13 cellular contexts compared by ENCODE assay signal in the genomic region with DNA sequence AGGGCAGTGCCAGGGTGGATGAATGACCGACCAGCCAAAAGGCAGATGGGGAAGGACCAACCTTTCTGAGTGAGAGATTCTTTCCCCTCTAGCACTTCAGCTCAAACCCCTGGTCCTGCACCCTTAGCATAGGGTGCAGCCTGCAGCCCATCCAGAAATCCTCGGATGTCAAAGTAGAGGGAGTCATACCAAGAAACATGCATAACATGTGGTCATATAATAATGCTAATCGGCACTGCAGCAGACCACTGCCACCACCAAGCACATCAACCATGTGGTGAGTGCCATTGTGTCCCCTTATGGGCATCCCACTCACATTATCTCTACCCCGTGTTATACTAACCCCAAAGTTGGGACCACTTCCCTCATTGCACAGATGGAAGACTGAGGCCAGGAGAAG. TPM values are rescaled to one million over a fixed set of nuclear protein-coding genes. Genes with fewer than 3 reads are reported as not detected.
A peak's percentile ranks its signal among the peaks of the same experiment; 100 is the strongest.
DNase-seq lines count a peak whose midpoint lies in the region; ATAC-seq and TF ChIP-seq lines count a peak whose summit lies in the region.
"Had no signal": no experiment of that assay in that cellular context is flagged by ENCODE, and none has a peak within 500 bp of the region (broad histone marks: within the 10 kb centered on the region; RNA-seq: fewer than 3 reads in every experiment).

No MANE protein-coding gene starts in this region.

- TF ChIP-seq CTCF in C4-2B (conservative IDR thresholded peaks at IDR 0.05): no peak
- TF ChIP-seq CTCF in VCaP (conservative IDR thresholded peaks at IDR 0.05): no peak
- TF ChIP-seq CTCF in right atrium auricular region (IDR thresholded peaks at IDR 0.05): no peak
- no peak for TF ChIP-seq CTCF in gastrocnemius medialis (IDR thresholded peaks at IDR 0.05 in 4 of 5, conservative IDR thresholded peaks at IDR 0.05 in 1 of 5)
- TF ChIP-seq CTCF in MM.1S (IDR thresholded peaks at IDR 0.05; ENCODE audit: low read length): no peak

- no peak for TF ChIP-seq POLR2A in gastrocnemius medialis (IDR thresholded peaks at IDR 0.05)

- H3K36me3 ChIP-seq in right atrium auricular region: peaks cover 15% of the 10 kb centered on the region
- H3K36me3 ChIP-seq in gastrocnemius medialis: peaks cover 0 to 15% of the 10 kb centered on the region in 2 donors
- H3K36me3 ChIP-seq in MM.1S (replicated peaks; ENCODE audit: insufficient read depth, low read length): no peaks in the 10 kb centered on the region

- no peaks in the 10 kb centered on the region for H3K79me2 ChIP-seq in MM.1S (ENCODE audit: low read length)

- no peaks in the 10 kb centered on the region for H3F3A ChIP-seq in MM.1S (ENCODE audit: insufficient read depth, low read length)

- intact Hi-C loops in gastrocnemius medialis (cut with DNase I; ENCODE audit: low total_unique reads): no loop called here

- DNase-seq in right atrium auricular region (ENCODE audit: low spot score) (no peak), gastrocnemius medialis (no peak), MM.1S (no peak), ACHN (no peak), CD1c-positive myeloid dendritic cell (ENCODE audit: extremely low spot score) (no peak), DMS79 treated with DMSO at 0.1 percent for 48 hours (lab: John Stamatoyannopoulos, UW) (no peak)
- DNase-seq: activated CD8-positive, alpha-beta memory T cell treated with anti-CD3 and anti-CD28 coated beads for 24 hours; activated naive CD8-positive, alpha-beta T cell treated with anti-CD3 and anti-CD28 coated beads, Interleukin-2, amount 50 U/mL, for 24 hours; naive thymus-derived CD8-positive, alpha-beta T cell; stimulated activated naive CD4-positive, alpha-beta T cell; T-helper 17 cell had no signal

- H3K9ac ChIP-seq in MM.1S (ENCODE audit: low read length): no peak overlapping the region

- H4K20me1 ChIP-seq in MM.1S (ENCODE audit: insufficient read depth, low read length): no peaks in the 10 kb centered on the region

- H2AFZ ChIP-seq in MM.1S (ENCODE audit: low read length): no peak overlapping the region

- H3K4me1 ChIP-seq in right atrium auricular region (peaks cover 0 to 95% of the 10 kb centered on the region in 2 donors), gastrocnemius medialis (peaks cover 94 to 95% of the 10 kb centered on the region in 2 donors), MM.1S (ENCODE audit: low read length) (no peaks in the 10 kb centered on the region)

- H3K27ac ChIP-seq in C4-2B (peak overlapping the region; percentile 58), VCaP (peak overlapping the region; percentile 76; the same call in 1 of the 2 replicates), right atrium auricular region (peak overlapping the region; percentile 91 to 96), gastrocnemius medialis (peak overlapping the region; percentile 84 to 97 (median 92)), MM.1S (ENCODE audit: low read length) (no peak overlapping the region)

- ATAC-seq in gastrocnemius medialis: no peak
- ATAC-seq: activated naive CD8-positive, alpha-beta T cell treated with anti-CD3 and anti-CD28 coated beads, Interleukin-2, amount 50 U/mL, for 24 hours; naive thymus-derived CD8-positive, alpha-beta T cell; T-helper 17 cell had no signal

- no peaks in the 10 kb centered on the region for H3K9me2 ChIP-seq in MM.1S (replicated peaks; ENCODE audit: insufficient read depth, low read length)

- H3K4me3 ChIP-seq in right atrium auricular region: peak overlapping the region in 1 of 2 donors; percentile 26
- H3K4me3 ChIP-seq in gastrocnemius medialis: peak overlapping the region in 3 of 4 donors; percentile 26 to 38 (median 36)
- no peak overlapping the region for H3K4me3 ChIP-seq in MM.1S (ENCODE audit: low read length)

- H3K27me3 ChIP-seq in right atrium auricular region: no peaks in the 10 kb centered on the region
- H3K27me3 ChIP-seq in gastrocnemius medialis: no peaks in the 10 kb centered on the region
- H3K27me3 ChIP-seq in MM.1S (replicated peaks; ENCODE audit: insufficient read depth, low read length): peaks cover 15% of the 10 kb centered on the region; the same call in 1 of the 2 replicates

- H3K4me2 ChIP-seq in MM.1S (ENCODE audit: low read depth, low read length): no peak overlapping the region

- H3K9me3 ChIP-seq in right atrium auricular region (no peaks in the 10 kb centered on the region), gastrocnemius medialis (no peaks in the 10 kb centered on the region), MM.1S (replicated peaks; ENCODE audit: insufficient read depth, low read length) (no peaks in the 10 kb centered on the region)

- in situ Hi-C loops in gastrocnemius medialis (cut with MboI; ENCODE audit: low sequenced_read_pairs in 4 of 4) (no loop called here), ACHN (cut with HindIII; ENCODE audit: low pct_ligation_motif_present, low pct_unique_long_range_greater_than_20kb, low sequenced_read_pairs) (no loop called here)

RNA-seq across cellular contexts. Expression of gene ATOH8, which starts 17.7 kb away (rescaled TPM):
- 100 to 1,000 TPM in 1 of 2 donors, 10 to 100 TPM in 1; 35.1 to 116 TPM for total RNA-seq in right atrium auricular region
- total RNA-seq in gastrocnemius medialis: 100 to 1,000 TPM; 122 to 266 (median 150) TPM
- total RNA-seq: naive thymus-derived CD8-positive, alpha-beta T cell; T-helper 17 cell had no signal
